Comparison of ENCODE assay signal across 31 cellular contexts in genomic region chr2:86831537-86831936, GRCh38. TPM values are rescaled to one million over a fixed set of nuclear protein-coding genes. Genes with fewer than 3 reads are reported as not detected.
DNase-seq lines count a peak whose midpoint lies in the region; ATAC-seq, FAIRE-seq and TF ChIP-seq lines count a peak whose summit lies in the region.
"Had no signal": no experiment of that assay in that cellular context is flagged by ENCODE, and none has a peak within 500 bp of the region (broad histone marks: within the 10 kb centered on the region; RNA-seq: fewer than 3 reads in every experiment).

No MANE protein-coding gene starts in this region.

- BruUV-seq in mammary epithelial cell (replicated peaks; lab: Mats Ljungman, UMichigan) (no TSS peak), K562 (replicated peaks; lab: Mats Ljungman, UMichigan) (no TSS peak)

- CTCF ChIA-PET in mammary epithelial cell (lab: Charles Lee; ENCODE audit: low non-redundant PET) = no interaction called here
- CTCF ChIA-PET in K562 (lab: Yijun Ruan, JAX; ENCODE audit: low intra/inter-chr PET ratio) = no interaction called here

- in situ Hi-C loops in mammary epithelial cell (cut with MboI; ENCODE audit: low sequenced_read_pairs in 2 of 2) (no loop called here), K562 (cut with MboI) (no loop called here)

- H2AFZ ChIP-seq in mammary epithelial cell (ENCODE audit: low read depth, low read length) = peak overlapping the region; percentile 8
- peak overlapping the region; percentile 84 for H2AFZ ChIP-seq in OCI-LY3 (ENCODE audit: low read depth, low read length)
- no peak overlapping the region for H2AFZ ChIP-seq in K562 (ENCODE audit: low read depth, low read length)

- H3K4me2 ChIP-seq in mammary epithelial cell (ENCODE audit: insufficient read depth, low read depth, low read length) (no peak overlapping the region), OCI-LY3 (ENCODE audit: low read length) (peak overlapping the region; percentile 51), K562 (ENCODE audit: insufficient read depth, low read length) (no peak overlapping the region)
- H3K4me2 ChIP-seq: BLaER1 had no signal

- WGBS in mammary epithelial cell (ENCODE audit: low coverage, missing lambda C conversion rate) = 56% methylated on average over 2 of the region's 2 CpGs
- 0% methylated on average over 2 of the region's 2 CpGs for WGBS in K562 (ENCODE audit: insufficient coverage, low coverage, missing lambda C conversion rate)

- no peak for DNase-seq in mammary epithelial cell
- DNase-seq in breast epithelium (ENCODE audit: low spot score in 2 of 2) = no peak
- no peak for DNase-seq in K562 (ENCODE audit: extremely low read depth in 1 of 4, low spot score in 3 of 4)
- DNase-seq in left colon = no peak
- no peak for DNase-seq in UCSD-AML1 (lab: John Stamatoyannopoulos, UW; ENCODE audit: unreplicated experiment)
- DNase-seq in NCI-H2029 (lab: John Stamatoyannopoulos, UW) = no peak
- DNase-seq: ACHN; activated CD4-positive, alpha-beta T cell treated with anti-CD3 and anti-CD28 coated beads for 1 hour; activated effector memory CD4-positive, alpha-beta T cell treated with anti-CD3 and anti-CD28 coated beads, Interleukin-2, amount 50 U/mL, for 16 hours; adrenal gland; brain microvascular endothelial cell; naive B cell; NCI-H1417; NCI-H2171 treated with DMSO at 0.1 percent for 48 hours; NCI-H526 treated with DMSO at 0.1 percent for 48 hours; Right ventricle myocardium superior; stimulated activated CD4-positive, alpha-beta T cell treated with anti-CD3 and anti-CD28 coated beads, Interleukin-12 subunit alpha, Interleukin-12 subunit beta, amount 100 ng/mL, for 4 hours; stimulated activated CD4-positive, alpha-beta T cell treated with anti-CD3 and anti-CD28 coated beads, Interleukin-4, amount 100 ng/mL, for 4 hours; SW 1271; trophoblast cell had no signal

- ATAC-seq in K562 (no peak), left colon (no peak), HG02885 (IDR thresholded peaks at IDR 0.05; ENCODE audit: poor library complexity, unreplicated experiment) (no peak)

- H3K9me3 ChIP-seq in mammary epithelial cell (replicated peaks; ENCODE audit: insufficient read depth, low read length) (no peaks in the 10 kb centered on the region), breast epithelium (no peaks in the 10 kb centered on the region), OCI-LY3 (ENCODE audit: insufficient read depth, low read length) (no peaks in the 10 kb centered on the region), K562 (replicated peaks; ENCODE audit: control insufficient read depth, insufficient read depth, low read depth, low read length) (no peaks in the 10 kb centered on the region)
- H3K9me3 ChIP-seq: adrenal gland, BLaER1 had no signal

- no peaks in the 10 kb centered on the region for H4K20me1 ChIP-seq in mammary epithelial cell (ENCODE audit: insufficient read depth, low read length)
- no peaks in the 10 kb centered on the region for H4K20me1 ChIP-seq in OCI-LY3 (ENCODE audit: insufficient read depth, low read length)
- no peaks in the 10 kb centered on the region for H4K20me1 ChIP-seq in K562 (replicated peaks; ENCODE audit: control insufficient read depth, insufficient read depth, low read length)
- H4K20me1 ChIP-seq: BLaER1 had no signal

- H3K36me3 ChIP-seq in mammary epithelial cell (ENCODE audit: insufficient read depth, low read length) (no peaks in the 10 kb centered on the region), breast epithelium (no peaks in the 10 kb centered on the region), OCI-LY3 (replicated peaks; ENCODE audit: low read depth, low read length) (no peaks in the 10 kb centered on the region), K562 (ENCODE audit: control insufficient read depth, insufficient read depth, low read length) (no peaks in the 10 kb centered on the region)
- H3K36me3 ChIP-seq: adrenal gland, BLaER1, brain microvascular endothelial cell had no signal

- H3K27ac ChIP-seq in mammary epithelial cell (ENCODE audit: insufficient read depth, low read depth, low read length) (no peak overlapping the region), breast epithelium (no peak overlapping the region), OCI-LY3 (ENCODE audit: low read length) (no peak overlapping the region), K562 (ENCODE audit: extremely low read depth, low read depth, low read length) (no peak overlapping the region)
- H3K27ac ChIP-seq: adrenal gland, BLaER1, brain microvascular endothelial cell had no signal

- intact Hi-C loops in mammary epithelial cell (cut with micrococcal nuclease) = no loop called here
- intact Hi-C loops in breast epithelium (cut with DNase I; ENCODE audit: low total_unique reads) = no loop called here
- intact Hi-C loops in K562 (cut with micrococcal nuclease) = no loop called here
- intact Hi-C loops in left colon (cut with DNase I, micrococcal nuclease) = no loop called here

- H3K4me1 ChIP-seq in mammary epithelial cell (ENCODE audit: insufficient read depth, low read length) = no peaks in the 10 kb centered on the region
- H3K4me1 ChIP-seq in breast epithelium = no peaks in the 10 kb centered on the region
- no peaks in the 10 kb centered on the region; the same call in 1 of the 2 replicates for H3K4me1 ChIP-seq in OCI-LY3 (ENCODE audit: low read length)
- H3K4me1 ChIP-seq in K562 (replicated peaks in 1 of 2; ENCODE audit: control insufficient read depth in 2 of 2, insufficient read depth in 2 of 2, low read length in 2 of 2) = no peaks in the 10 kb centered on the region; a peak in 1 of 5 replicates
- H3K4me1 ChIP-seq: adrenal gland had no signal

- H3K27me3 ChIP-seq in mammary epithelial cell (ENCODE audit: insufficient read depth, low read length) = no peaks in the 10 kb centered on the region
- H3K27me3 ChIP-seq in breast epithelium = no peaks in the 10 kb centered on the region
- H3K27me3 ChIP-seq in OCI-LY3 (ENCODE audit: low read depth, low read length) = 0 out of 2 replicates have a peak, but pooled peaks cover 3% of the 10 kb centered on the region
- H3K27me3 ChIP-seq in K562 (ENCODE audit: control insufficient read depth in 2 of 2, insufficient read depth in 2 of 2, low read length in 2 of 2) = peaks cover 3 to 17% of the 10 kb centered on the region in 2 experiments; a peak in 3 of 5 replicates
- H3K27me3 ChIP-seq: adrenal gland, brain microvascular endothelial cell had no signal

- no peak overlapping the region for H3K9ac ChIP-seq in mammary epithelial cell (ENCODE audit: insufficient read depth, low read length)
- H3K9ac ChIP-seq in OCI-LY3 (ENCODE audit: low read length) = no peak overlapping the region
- no peak overlapping the region for H3K9ac ChIP-seq in K562 (ENCODE audit: insufficient read depth in 1 of 2, low read depth in 2 of 2, low read length in 2 of 2)
- H3K9ac ChIP-seq: BLaER1 had no signal

- dilution Hi-C loops in mammary epithelial cell (cut with HindIII; ENCODE audit: low sequenced_read_pairs) = no loop called here

- TF ChIP-seq CTCF in mammary epithelial cell (conservative IDR thresholded peaks at IDR 0.05 in 1 of 2, IDR thresholded peaks at IDR 0.05 in 1 of 2; ENCODE audit: extremely low read depth in 1 of 2, insufficient read depth in 1 of 2, low read depth in 1 of 2, low read length in 2 of 2) = no peak
- no peak for TF ChIP-seq CTCF in breast epithelium (IDR thresholded peaks at IDR 0.05)
- no peak for TF ChIP-seq CTCF in OCI-LY3 (IDR thresholded peaks at IDR 0.05; ENCODE audit: low read depth, low read length)
- no peak for TF ChIP-seq CTCF in K562 (IDR thresholded peaks at IDR 0.05 in 2 of 3, conservative IDR thresholded peaks at IDR 0.05 in 1 of 3; ENCODE audit: insufficient read depth in 2 of 3, low read depth in 1 of 3, low read length in 3 of 3)

- H3K4me3 ChIP-seq in mammary epithelial cell (replicated peaks in 1 of 3; ENCODE audit: insufficient read depth in 1 of 3, low read depth in 2 of 3, low read length in 3 of 3) = no peak overlapping the region
- H3K4me3 ChIP-seq in breast epithelium = no peak overlapping the region
- peak overlapping the region; percentile 54 for H3K4me3 ChIP-seq in OCI-LY3 (ENCODE audit: low read length)
- H3K4me3 ChIP-seq in K562 = no peak overlapping the region
- H3K4me3 ChIP-seq: adrenal gland, BLaER1 had no signal

- POLR2A ChIA-PET in K562 (lab: Yijun Ruan, JAX) = no interaction called here

- no peak for TF ChIP-seq RAD21 in K562 (CRISPR knock-in tag; conservative IDR thresholded peaks at IDR 0.05 in 1 of 2, IDR thresholded peaks at IDR 0.05 in 1 of 2)

- no peak for TF ChIP-seq EP300 in K562 (IDR thresholded peaks at IDR 0.05; ENCODE audit: low read length)

- FAIRE-seq in K562 (lab: Jason Lieb, UNC) = peak; percentile 35
- FAIRE-seq: colon, GM12892, HTR-8/SVneo had no signal

- no peaks in the 10 kb centered on the region for H3K9me1 ChIP-seq in K562 (ENCODE audit: control insufficient read depth, insufficient read depth, low read length)

- no peak for TF ChIP-seq POLR2A in breast epithelium (IDR thresholded peaks at IDR 0.05)
- no peak for TF ChIP-seq POLR2A in K562 (conservative IDR thresholded peaks at IDR 0.05)

- no peaks in the 10 kb centered on the region for H3K79me2 ChIP-seq in mammary epithelial cell (ENCODE audit: insufficient read depth, low read length)
- H3K79me2 ChIP-seq in OCI-LY3 (ENCODE audit: low read length) = no peaks in the 10 kb centered on the region
- H3K79me2 ChIP-seq in K562 (ENCODE audit: control insufficient read depth, insufficient read depth, low read length) = no peaks in the 10 kb centered on the region

RNA-seq across cellular contexts. Expression of gene CD8B, which starts 30.1 kb away (rescaled TPM):
- not detected for total RNA-seq in mammary epithelial cell
- polyA plus RNA-seq in mammary epithelial cell = not detected
- polyA minus RNA-seq in mammary epithelial cell = not detected
- 1 to 10 TPM in 2 of 3 donors, under 1 TPM in 1; 0.64 to 3.6 (median 3.5) TPM for total RNA-seq in breast epithelium
- total RNA-seq in K562 (2011; cell fraction: chromatin; rRNA removed; ENCODE audit: low replicate concordance) = not detected in 2 replicates
- total RNA-seq in K562 (2011; cell fraction: nucleolus; rRNA removed) = not detected in 2 replicates
- total RNA-seq in K562 (2011; cell fraction: nucleoplasm; rRNA removed) = not detected in 2 replicates
- total RNA-seq in K562 (2014; rRNA removed) = not detected in 2 replicates
- not detected in 2 replicates for total RNA-seq in K562 (2014; rRNA removed; fragmentation: Illumina TruSeq; extraction: Trizol)
- total RNA-seq in K562 (2015; rRNA removed; fragmentation: Illumina TruSeq; extraction: Trizol) = not detected in 2 replicates
- 0.18 TPM in 1 of 2 replicates, not detected in the other for total RNA-seq in K562 (2021)
- polyA plus RNA-seq in K562 (2011; rRNA removed) = not detected in 2 replicates
- polyA plus RNA-seq in K562 (2011; cell fraction: cytosol; rRNA removed) = not detected in 2 replicates
- polyA plus RNA-seq in K562 (2011; cell fraction: nucleus; rRNA removed) = not detected in 2 replicates
- 0.05 TPM in 1 of 2 replicates, not detected in the other for polyA plus RNA-seq in K562 (2012)
- polyA plus RNA-seq in K562 (2014; fragmentation: Illumina TruSeq; extraction: Trizol) = not detected in 2 replicates
- polyA plus RNA-seq in K562 (2014; fragmentation: Nextera tagmentation; extraction: Ambion mirVana) = not detected
- polyA plus RNA-seq in K562 (2014; rRNA removed) = not detected in 2 replicates
- not detected in 2 replicates for polyA minus RNA-seq in K562 (2011; rRNA and poly(A)+ RNA removed)
- polyA minus RNA-seq in K562 (2011; cell fraction: cytosol; rRNA and poly(A)+ RNA removed) = not detected in 2 replicates
- polyA minus RNA-seq in K562 (2011; cell fraction: nucleus; rRNA and poly(A)+ RNA removed) = not detected in 2 replicates
- 1 to 10 TPM; 1.3 TPM for total RNA-seq in left colon
- total RNA-seq: Daoy, fibroblast of lung, glomerular endothelial cell, osteoblast, renal cortical epithelial cell had no signal
- polyA plus RNA-seq: fibroblast of lung had no signal

RNA-seq across cellular contexts. Expression of gene CD8A, which starts 40.8 kb away (rescaled TPM):
- total RNA-seq in mammary epithelial cell (under 1 TPM; 0.17 to 0.56 TPM), breast epithelium (1 to 10 TPM in 2 of 3 donors, under 1 TPM in 1; 0.96 to 3.2 (median 2.0) TPM), K562 (2014; rRNA removed) (not detected in 2 replicates), K562 (2014; rRNA removed; fragmentation: Illumina TruSeq; extraction: Trizol) (not detected in 2 replicates), K562 (2015; rRNA removed; fragmentation: Illumina TruSeq; extraction: Trizol) (not detected in 2 replicates), K562 (2021) (0.07 and 0.20 TPM in 2 replicates), left colon (1 to 10 TPM; 1.6 to 3.2 TPM)
- polyA plus RNA-seq in mammary epithelial cell (0.15 TPM), K562 (2011; rRNA removed) (not detected in 2 replicates), K562 (2014; fragmentation: Illumina TruSeq; extraction: Trizol) (not detected in 2 replicates), K562 (2014; fragmentation: Nextera tagmentation; extraction: Ambion mirVana) (not detected), K562 (2014; rRNA removed) (not detected in 2 replicates)
- not detected for polyA minus RNA-seq in mammary epithelial cell
- not detected in 2 replicates for total RNA-seq in K562 (2011; cell fraction: chromatin; rRNA removed; ENCODE audit: low replicate concordance)
- total RNA-seq in K562 (2011; cell fraction: nucleolus; rRNA removed) = not detected in 2 replicates
- not detected in 2 replicates for total RNA-seq in K562 (2011; cell fraction: nucleoplasm; rRNA removed)
- not detected in 2 replicates for polyA plus RNA-seq in K562 (2011; cell fraction: cytosol; rRNA removed)
- not detected in 2 replicates for polyA plus RNA-seq in K562 (2011; cell fraction: nucleus; rRNA removed)
- polyA plus RNA-seq in K562 (2012) = not detected in 2 replicates
- polyA minus RNA-seq in K562 (2011; rRNA and poly(A)+ RNA removed) = not detected in 2 replicates
- polyA minus RNA-seq in K562 (2011; cell fraction: cytosol; rRNA and poly(A)+ RNA removed) = not detected in 2 replicates
- polyA minus RNA-seq in K562 (2011; cell fraction: nucleus; rRNA and poly(A)+ RNA removed) = not detected in 2 replicates
- total RNA-seq: Daoy, fibroblast of lung, glomerular endothelial cell, osteoblast, renal cortical epithelial cell had no signal
- polyA plus RNA-seq: fibroblast of lung had no signal
